20 cellular contexts compared by ENCODE assay signal in genomic region chr10:13845897-13846296, GRCh38.
"Had no signal": no experiment of that assay in that cellular context is flagged by ENCODE, and none has a peak within 500 bp of the region (broad histone marks: within the 10 kb centered on the region; RNA-seq: fewer than 3 reads in every experiment).

No MANE protein-coding gene starts in this region.

- H3K27ac ChIP-seq: Peyer's patch, SJCRH30 had no signal

- H3K4me1 ChIP-seq: SJCRH30 had no signal

- H3K9me3 ChIP-seq: MG63, SJCRH30 had no signal

- DNase-seq: Karpas-422, KG1, MG63, NCI-H1092 treated with DMSO at 0.1 percent for 48 hours, NCI-H1436, NCI-H187, NCI-H2029, NCI-H2081 treated with DMSO at 0.1 percent for 48 hours, NCI-H2171, NCI-H226, NCI-H446, NCI-H510A, NCI-H524 treated with DMSO at 0.1 percent for 48 hours, NCI-H69, NCI-H774, PC-3, Peyer's patch, SHP77 treated with DMSO at 0.1 percent for 48 hours, SJCRH30 had no signal

- H3K36me3 ChIP-seq: MG63, Peyer's patch, SJCRH30 had no signal

- ATAC-seq: PC-3, Right ventricle myocardium inferior had no signal

- H3K4me3 ChIP-seq: MG63, Peyer's patch, SJCRH30 had no signal

- H3K27me3 ChIP-seq: MG63, Peyer's patch, SJCRH30 had no signal
